ENCODE assay signal across 8 cellular contexts in genomic region chr21:25562660-25563059, GRCh38. TPM values are rescaled to one million over a fixed set of nuclear protein-coding genes. Genes with fewer than 3 reads are reported as not detected.
A peak's percentile ranks its signal among the peaks of the same experiment; 100 is the strongest.
DNase-seq lines count a peak whose midpoint lies in the region; ATAC-seq and TF ChIP-seq lines count a peak whose summit lies in the region.

No MANE protein-coding gene starts in this region.

- CTCF ChIA-PET in AG04450 (lab: Charles Lee) (interaction anchor here (1.2 kb wide), 1 partner anchor 68 kb away, joined by 3 read pairs; no protein-coding TSS in a partner anchor), IMR-90 (lab: Yijun Ruan, JAX) (no interaction called here)

- H2BK120ac ChIP-seq in IMR-90 (ENCODE audit: low read depth, low read length): peak overlapping the region; percentile 90

- H4K20me1 ChIP-seq in IMR-90 (ENCODE audit: insufficient read depth, low read length): peaks cover 3% of the 10 kb centered on the region; the same call in 1 of the 2 replicates

- dilution Hi-C loops in IMR-90 (cut with HindIII; ENCODE audit: low sequenced_read_pairs, unreplicated experiment): no loop called here

- H3K23ac ChIP-seq in IMR-90 (ENCODE audit: low read depth, low read length): peak overlapping the region; percentile 84

- H3K27me3 ChIP-seq in AG04450 (ENCODE audit: control insufficient read depth, insufficient read depth, low read length) (no peaks in the 10 kb centered on the region), IMR-90 (ENCODE audit: control insufficient read depth, insufficient read depth, low read length) (no peaks in the 10 kb centered on the region), brain microvascular endothelial cell (replicated peaks) (no peaks in the 10 kb centered on the region), muscle layer of colon (ENCODE audit: control insufficient read depth in 1 of 2, insufficient read depth in 2 of 2, low read length in 2 of 2) (no peaks in the 10 kb centered on the region), adrenal gland (no peaks in the 10 kb centered on the region)

- peak overlapping the region; percentile 90; the same call in 1 of the 2 replicates for H3K4ac ChIP-seq in IMR-90 (ENCODE audit: low read depth, low read length)

- H2AK5ac ChIP-seq in IMR-90 (ENCODE audit: low read depth, low read length): peak overlapping the region; percentile 62; the same call in 1 of the 2 replicates

- peak overlapping the region; percentile 83 for H3K14ac ChIP-seq in IMR-90 (replicated peaks; ENCODE audit: low read depth, low read length)

- H3K79me1 ChIP-seq in IMR-90 (ENCODE audit: low read depth in 1 of 2, low read length in 2 of 2): peaks cover 16 to 48% of the 10 kb centered on the region in 2 experiments

- ATAC-seq in IMR-90 (ENCODE audit: low read depth): no peak
- no peak for ATAC-seq in GM21786 (IDR thresholded peaks at IDR 0.05; ENCODE audit: unreplicated experiment)

- H2BK15ac ChIP-seq in IMR-90 (ENCODE audit: low read depth, low read length): peak overlapping the region; percentile 68; the same call in 1 of the 3 replicates

- peak overlapping the region; percentile 82; the same call in 1 of the 2 replicates for H4K91ac ChIP-seq in IMR-90 (ENCODE audit: insufficient read depth, low read depth, low read length)

- no peak for TF ChIP-seq RAD21 in IMR-90 (IDR thresholded peaks at IDR 0.05; ENCODE audit: low read length)

- no peak for TF ChIP-seq POLR2A in IMR-90 (IDR thresholded peaks at IDR 0.05; ENCODE audit: low read depth, low read length)
- TF ChIP-seq POLR2A in adrenal gland (IDR thresholded peaks at IDR 0.05): no peak

- TF ChIP-seq CTCF in AG04450 (IDR thresholded peaks at IDR 0.05; ENCODE audit: low read depth, low read length): no peak
- TF ChIP-seq CTCF in IMR-90 (conservative IDR thresholded peaks at IDR 0.05; ENCODE audit: low read depth, low read length): no peak
- no peak for TF ChIP-seq CTCF in brain microvascular endothelial cell (IDR thresholded peaks at IDR 0.05; ENCODE audit: low read depth, low read length, missing control alignments)
- no peak for TF ChIP-seq CTCF in adrenal gland (IDR thresholded peaks at IDR 0.05)

- peak overlapping the region; percentile 87 for H2BK20ac ChIP-seq in IMR-90 (ENCODE audit: low read depth, low read length)

- peak overlapping the region; percentile 83 for H3K4me2 ChIP-seq in IMR-90 (ENCODE audit: low read depth, low read length)

- H4K8ac ChIP-seq in IMR-90 (ENCODE audit: low read depth in 2 of 2, low read length in 2 of 2): peak overlapping the region; percentile 81 to 94; a peak in 2 of 4 replicates

- DNase-seq in AG04450 (ENCODE audit: low read depth, low spot score): no peak
- DNase-seq in IMR-90: no peak
- no peak for DNase-seq in brain microvascular endothelial cell
- no peak for DNase-seq in NCI-H1417 (lab: John Stamatoyannopoulos, UW)
- no peak for DNase-seq in activated CD4-positive, CD25-positive, alpha-beta regulatory T cell treated with anti-CD3 and anti-CD28 coated beads, Interleukin-2, amount 50 U/mL, for 72 hours
- DNase-seq in adrenal gland: no peak

- peaks cover 18% of the 10 kb centered on the region for H3K9me1 ChIP-seq in IMR-90 (ENCODE audit: insufficient read depth, low read length)

- H3K36me3 ChIP-seq in IMR-90 (ENCODE audit: control insufficient read depth, insufficient read depth, low read length): peaks cover 4% of the 10 kb centered on the region; the same call in 1 of the 2 replicates
- no peaks in the 10 kb centered on the region for H3K36me3 ChIP-seq in brain microvascular endothelial cell (replicated peaks)
- no peaks in the 10 kb centered on the region for H3K36me3 ChIP-seq in muscle layer of colon (ENCODE audit: insufficient read depth, low read length)
- no peaks in the 10 kb centered on the region for H3K36me3 ChIP-seq in adrenal gland (replicated peaks in 1 of 2)

- H2AK9ac ChIP-seq in IMR-90 (replicated peaks; ENCODE audit: low read depth, low read length, poor library complexity): peak overlapping the region; percentile 94

- peak overlapping the region; percentile 94 for H2AFZ ChIP-seq in IMR-90 (replicated peaks; ENCODE audit: low read length, poor library complexity)

- H3K27ac ChIP-seq in AG04450 (ENCODE audit: low read depth, low read length): no peak overlapping the region
- H3K27ac ChIP-seq in IMR-90 (ENCODE audit: insufficient read depth, low read length): peak overlapping the region; percentile 17
- H3K27ac ChIP-seq in brain microvascular endothelial cell: peak overlapping the region; percentile 76
- H3K27ac ChIP-seq in muscle layer of colon (ENCODE audit: low read depth, low read length): no peak overlapping the region
- H3K27ac ChIP-seq in adrenal gland: no peak overlapping the region

- no peaks in the 10 kb centered on the region for H3K9me3 ChIP-seq in AG04450 (ENCODE audit: control insufficient read depth, insufficient read depth, low read length)
- no peaks in the 10 kb centered on the region for H3K9me3 ChIP-seq in IMR-90 (ENCODE audit: control insufficient read depth, insufficient read depth, low read length)
- H3K9me3 ChIP-seq in muscle layer of colon (ENCODE audit: low read length): no peaks in the 10 kb centered on the region
- H3K9me3 ChIP-seq in adrenal gland (replicated peaks in 1 of 3): no peaks in the 10 kb centered on the region

- in situ Hi-C loops in IMR-90 (cut with MboI; ENCODE audit: low sequenced_read_pairs) (loop anchor here (10.0 kb wide), 1 partner anchor 138 kb away; no protein-coding TSS in a partner anchor), brain microvascular endothelial cell (cut with HindIII; ENCODE audit: low pct_ligation_motif_present, low sequenced_read_pairs) (no loop called here)

- peak overlapping the region; percentile 80 for H3K4me3 ChIP-seq in AG04450 (ENCODE audit: low read depth, low read length)
- H3K4me3 ChIP-seq in IMR-90 (ENCODE audit: insufficient read depth, low read depth, low read length): peak overlapping the region; percentile 77
- H3K4me3 ChIP-seq in brain microvascular endothelial cell (ENCODE audit: low read depth, low read length): peak overlapping the region; percentile 66
- peak overlapping the region; percentile 41 to 49 for H3K4me3 ChIP-seq in muscle layer of colon (ENCODE audit: low read depth in 1 of 2, low read length in 2 of 2)
- peak overlapping the region in 1 of 4 donors; percentile 62 for H3K4me3 ChIP-seq in adrenal gland

- no CpG with 5 or more reads among the region's 10 CpGs for WGBS in IMR-90 (ENCODE audit: extremely low coverage in 2 of 2, insufficient read length in 1 of 2), 2 experiments
- WGBS in adrenal gland, 4 donors: 79 to 82% (median 81%) methylated on average over 10 of the region's 10 CpGs

- no peak overlapping the region; the same call in 1 of the 2 replicates for H4K5ac ChIP-seq in IMR-90 (ENCODE audit: low read depth, low read length)

- peak overlapping the region; percentile 89 for H2BK5ac ChIP-seq in IMR-90 (ENCODE audit: low read depth, low read length, poor library complexity, severe bottlenecking)

- intact Hi-C loops in IMR-90 (cut with micrococcal nuclease) (loop anchor here (2.0 kb wide), 1 partner anchor 142 kb away; no protein-coding TSS in a partner anchor), adrenal gland (cut with DNase I) (no loop called here)

- peak overlapping the region; percentile 82 for H3K9ac ChIP-seq in IMR-90 (ENCODE audit: low read depth, low read length)
- H3K9ac ChIP-seq in muscle layer of colon (ENCODE audit: low read length): no peak overlapping the region

- peak overlapping the region; percentile 96 for H3K56ac ChIP-seq in IMR-90 (ENCODE audit: extremely low read depth, insufficient read depth, low read length)

- POLR2A ChIA-PET in AG04450 (lab: Yijun Ruan, JAX): no interaction called here
- POLR2A ChIA-PET in IMR-90 (lab: Charles Lee; ENCODE audit: unreplicated experiment): no interaction called here

- BruUV-seq in IMR-90 (replicated peaks; lab: Mats Ljungman, UMichigan): no TSS peak

- H3K4me1 ChIP-seq in IMR-90 (ENCODE audit: control insufficient read depth, insufficient read depth, low read length) (peaks cover 11% of the 10 kb centered on the region), muscle layer of colon (ENCODE audit: insufficient read depth, low read length) (no peaks in the 10 kb centered on the region), adrenal gland (replicated peaks in 1 of 2) (no peaks in the 10 kb centered on the region)

- no peak overlapping the region for H3K18ac ChIP-seq in IMR-90 (ENCODE audit: low read depth, low read length)

TF ChIP-seq in IMR-90, 13 proteins besides CTCF, POLR2A, EP300 and RAD21:
- no peak for TF ChIP-seq BHLHE40 (IDR thresholded peaks at IDR 0.05; ENCODE audit: low read depth, low read length)
- no peak for TF ChIP-seq RCOR1 (IDR thresholded peaks at IDR 0.05; ENCODE audit: insufficient replicate concordance, low read length)
- TF ChIP-seq CHD1 (IDR thresholded peaks at IDR 0.05; ENCODE audit: low read depth, low read length): no peak
- TF ChIP-seq CEBPB (IDR thresholded peaks at IDR 0.05; ENCODE audit: low read depth, low read length): no peak

RNA-seq across cellular contexts. Expression of gene MRPL39, which starts 44.6 kb away (rescaled TPM):
- polyA plus RNA-seq in AG04450 (2011; rRNA removed): 22.8 and 37.0 TPM in 2 replicates
- 8.8 and 15.0 TPM in 2 replicates for polyA minus RNA-seq in AG04450 (2011; rRNA and poly(A)+ RNA removed)
- total RNA-seq in IMR-90 (2012; rRNA removed): 20.6 and 40.0 TPM in 2 replicates
- 15.2 and 15.4 TPM in 2 replicates for polyA plus RNA-seq in IMR-90 (2012; rRNA removed)
- polyA plus RNA-seq in IMR-90 (2012; cell fraction: cytosol; rRNA removed): 3.0 and 5.4 TPM in 2 replicates
- polyA plus RNA-seq in IMR-90 (2012; cell fraction: nucleus; rRNA removed; ENCODE audit: low replicate concordance): 1.3 and 5.9 TPM in 2 replicates
- 10 to 100 TPM; 19.4 to 50.8 (median 37.6) TPM for total RNA-seq in adrenal gland
- polyA plus RNA-seq in adrenal gland: 10 to 100 TPM; 22.5 to 90.7 (median 40.7) TPM

Comparison
In these comparisons a context has a peak if more than half of its experiments do, and no peak if none do; other contexts are left out.
1. H3K27ac ChIP-seq: peak in IMR-90 (single experiment) and brain microvascular endothelial cell (single experiment); none in AG04450 (single experiment), muscle layer of colon (single experiment) and adrenal gland (0 of 5).